In genomic region chr22:42758929-42759629, GRCh38 we compare ENCODE assay signal across 1 cellular context.
TF ChIP-seq lines count a peak whose summit lies in the region.

No MANE protein-coding gene starts in this region.

TF ChIP-seq in GM23338, 12 proteins besides CTCF, POLR2A, EP300 and RAD21 (continued from another document):
- TF ChIP-seq ZNF462 (CRISPR knock-in tag; IDR thresholded peaks at IDR 0.05) (no peak), NANOG (IDR thresholded peaks at IDR 0.05; ENCODE audit: borderline replicate concordance) (no peak)
TF ChIP-seq in GM23338: peak in this region for 0.
